15 cellular contexts compared by ENCODE assay signal in genomic region chr16:85950519-85950918, GRCh38. TPM values are rescaled to one million over a fixed set of nuclear protein-coding genes. Genes with fewer than 3 reads are reported as not detected.
DNase-seq lines count a peak whose midpoint lies in the region; ATAC-seq and TF ChIP-seq lines count a peak whose summit lies in the region.
"Had no signal": no experiment of that assay in that cellular context is flagged by ENCODE, and none has a peak within 500 bp of the region (broad histone marks: within the 10 kb centered on the region; RNA-seq: fewer than 3 reads in every experiment).

No MANE protein-coding gene starts in this region.

- no peaks in the 10 kb centered on the region for H3K36me3 ChIP-seq in OCI-LY3 (replicated peaks; ENCODE audit: low read depth, low read length)
- no peaks in the 10 kb centered on the region for H3K36me3 ChIP-seq in naive thymus-derived CD4-positive, alpha-beta T cell (ENCODE audit: control insufficient read depth in 2 of 3, insufficient read depth in 3 of 3, low read length in 3 of 3)

- POLR2A ChIA-PET in naive thymus-derived CD4-positive, alpha-beta T cell (lab: Charles Lee) = no interaction called here

- no peak for TF ChIP-seq CTCF in OCI-LY3 (IDR thresholded peaks at IDR 0.05; ENCODE audit: low read depth, low read length)

- H3K79me2 ChIP-seq in OCI-LY3 (ENCODE audit: low read length) = no peaks in the 10 kb centered on the region

- peak overlapping the region; percentile 88; the same call in 1 of the 2 replicates for H3K9ac ChIP-seq in OCI-LY3 (ENCODE audit: low read length)

- no peak for DNase-seq in activated naive CD8-positive, alpha-beta T cell treated with anti-CD3 and anti-CD28 coated beads for 36 hours
- DNase-seq in activated naive CD8-positive, alpha-beta T cell treated with anti-CD3 and anti-CD28 coated beads, Interleukin-2, amount 50 U/mL, for 24 hours = no peak
- DNase-seq in naive B cell = no peak
- no peak for DNase-seq in naive thymus-derived CD4-positive, alpha-beta T cell
- DNase-seq: 8988T; AML-193; CD4-positive, alpha-beta memory T cell; DMS79; EL; HCEC 1CT; IMR-90 had no signal

- intact Hi-C loops in naive thymus-derived CD4-positive, alpha-beta T cell (cut with micrococcal nuclease) = no loop called here

- ATAC-seq in activated naive CD8-positive, alpha-beta T cell treated with anti-CD3 and anti-CD28 coated beads, Interleukin-2, amount 50 U/mL, for 24 hours = no peak
- ATAC-seq in naive B cell (ENCODE audit: low read depth in 2 of 2) (no peak), GM21423 (IDR thresholded peaks at IDR 0.05; ENCODE audit: unreplicated experiment) (no peak), HG03460 (IDR thresholded peaks at IDR 0.05; ENCODE audit: unreplicated experiment) (no peak)
- ATAC-seq in naive thymus-derived CD4-positive, alpha-beta T cell = no peak

- no peaks in the 10 kb centered on the region for H3K27me3 ChIP-seq in OCI-LY3 (ENCODE audit: low read depth, low read length)
- H3K27me3 ChIP-seq in naive thymus-derived CD4-positive, alpha-beta T cell (ENCODE audit: control insufficient read depth in 2 of 2, insufficient read depth in 2 of 2, low read length in 2 of 2) = no peaks in the 10 kb centered on the region

- H3K4me1 ChIP-seq in OCI-LY3 (ENCODE audit: low read length) = peaks cover 78% of the 10 kb centered on the region
- peaks cover 14% of the 10 kb centered on the region in 2 donors for H3K4me1 ChIP-seq in naive thymus-derived CD4-positive, alpha-beta T cell (ENCODE audit: control insufficient read depth in 2 of 2, insufficient read depth in 2 of 2, low read length in 2 of 2)

- H3K27me3 Mint-ChIP-seq in activated naive CD8-positive, alpha-beta T cell treated with anti-CD3 and anti-CD28 coated beads for 36 hours = no peaks in the 10 kb centered on the region
- H3K27me3 Mint-ChIP-seq in activated naive CD8-positive, alpha-beta T cell treated with anti-CD3 and anti-CD28 coated beads, Interleukin-2, amount 50 U/mL, for 24 hours = no peaks in the 10 kb centered on the region
- no peaks in the 10 kb centered on the region for H3K27me3 Mint-ChIP-seq in naive B cell
- peaks cover 0 to 20% (median 0%) of the 10 kb centered on the region in 5 donors for H3K27me3 Mint-ChIP-seq in naive thymus-derived CD4-positive, alpha-beta T cell

- H3K4me1 Mint-ChIP-seq in activated naive CD8-positive, alpha-beta T cell treated with anti-CD3 and anti-CD28 coated beads for 36 hours = peaks cover 56% of the 10 kb centered on the region
- peaks cover 72% of the 10 kb centered on the region for H3K4me1 Mint-ChIP-seq in activated naive CD8-positive, alpha-beta T cell treated with anti-CD3 and anti-CD28 coated beads, Interleukin-2, amount 50 U/mL, for 24 hours
- peaks cover 61 to 85% (median 78%) of the 10 kb centered on the region in 3 donors for H3K4me1 Mint-ChIP-seq in naive B cell
- peaks cover 15 to 30% (median 20%) of the 10 kb centered on the region in 7 donors for H3K4me1 Mint-ChIP-seq in naive thymus-derived CD4-positive, alpha-beta T cell

- H3K27ac ChIP-seq in OCI-LY3 (ENCODE audit: low read length) = peak overlapping the region; percentile 95
- no peak overlapping the region for H3K27ac ChIP-seq in naive thymus-derived CD4-positive, alpha-beta T cell (ENCODE audit: low read depth, low read length)
- H3K27ac ChIP-seq: C4-2B had no signal

- H3K4me2 ChIP-seq in OCI-LY3 (ENCODE audit: low read length) = peak overlapping the region; percentile 91

- H3K9me3 ChIP-seq in OCI-LY3 (ENCODE audit: insufficient read depth, low read length) = no peaks in the 10 kb centered on the region
- H3K9me3 ChIP-seq in naive thymus-derived CD4-positive, alpha-beta T cell (ENCODE audit: control insufficient read depth in 2 of 3, low read length in 3 of 3) = no peaks in the 10 kb centered on the region

- H3K4me3 ChIP-seq in OCI-LY3 (ENCODE audit: low read length) = peak overlapping the region; percentile 30; the same call in 1 of the 2 replicates
- H3K4me3 ChIP-seq in naive thymus-derived CD4-positive, alpha-beta T cell (ENCODE audit: low read length) = no peak overlapping the region

- H3K36me3 Mint-ChIP-seq in activated naive CD8-positive, alpha-beta T cell treated with anti-CD3 and anti-CD28 coated beads for 36 hours = peaks cover 7% of the 10 kb centered on the region
- peaks cover 10% of the 10 kb centered on the region for H3K36me3 Mint-ChIP-seq in activated naive CD8-positive, alpha-beta T cell treated with anti-CD3 and anti-CD28 coated beads, Interleukin-2, amount 50 U/mL, for 24 hours (ENCODE audit: low read depth)
- H3K36me3 Mint-ChIP-seq in naive B cell = no peaks in the 10 kb centered on the region
- H3K36me3 Mint-ChIP-seq in naive thymus-derived CD4-positive, alpha-beta T cell = no peaks in the 10 kb centered on the region
- H3K36me3 Mint-ChIP-seq: CD4-positive, alpha-beta memory T cell had no signal

- no peaks in the 10 kb centered on the region for H3K9me3 Mint-ChIP-seq in activated naive CD8-positive, alpha-beta T cell treated with anti-CD3 and anti-CD28 coated beads for 36 hours
- no peaks in the 10 kb centered on the region for H3K9me3 Mint-ChIP-seq in activated naive CD8-positive, alpha-beta T cell treated with anti-CD3 and anti-CD28 coated beads, Interleukin-2, amount 50 U/mL, for 24 hours
- H3K9me3 Mint-ChIP-seq in naive B cell = no peaks in the 10 kb centered on the region
- no peaks in the 10 kb centered on the region for H3K9me3 Mint-ChIP-seq in naive thymus-derived CD4-positive, alpha-beta T cell
- H3K9me3 Mint-ChIP-seq: CD4-positive, alpha-beta memory T cell had no signal

- CTCF ChIA-PET in naive thymus-derived CD4-positive, alpha-beta T cell (lab: Charles Lee) = interaction anchor here (1.6 kb wide), 1 partner anchor 131 kb away, joined by 4 read pairs; no protein-coding TSS in a partner anchor

- no peak overlapping the region for H3K4me3 Mint-ChIP-seq in activated naive CD8-positive, alpha-beta T cell treated with anti-CD3 and anti-CD28 coated beads for 36 hours
- H3K4me3 Mint-ChIP-seq in activated naive CD8-positive, alpha-beta T cell treated with anti-CD3 and anti-CD28 coated beads, Interleukin-2, amount 50 U/mL, for 24 hours = no peak overlapping the region
- H3K4me3 Mint-ChIP-seq in naive B cell = peak overlapping the region in 3 of 8 donors; percentile 40 to 73 (median 51)
- H3K4me3 Mint-ChIP-seq in naive thymus-derived CD4-positive, alpha-beta T cell = no peak overlapping the region
- H3K4me3 Mint-ChIP-seq: CD4-positive, alpha-beta memory T cell had no signal

- H2AFZ ChIP-seq in OCI-LY3 (ENCODE audit: low read depth, low read length) = no peak overlapping the region

- peak overlapping the region; percentile 49 for H3K27ac Mint-ChIP-seq in activated naive CD8-positive, alpha-beta T cell treated with anti-CD3 and anti-CD28 coated beads for 36 hours
- H3K27ac Mint-ChIP-seq in activated naive CD8-positive, alpha-beta T cell treated with anti-CD3 and anti-CD28 coated beads, Interleukin-2, amount 50 U/mL, for 24 hours = no peak overlapping the region
- peak overlapping the region in 4 of 6 donors; percentile 27 to 94 (median 76) for H3K27ac Mint-ChIP-seq in naive B cell
- H3K27ac Mint-ChIP-seq in naive thymus-derived CD4-positive, alpha-beta T cell = peak overlapping the region in 1 of 9 donors; percentile 34

- no peaks in the 10 kb centered on the region for H4K20me1 ChIP-seq in OCI-LY3 (ENCODE audit: insufficient read depth, low read length)

RNA-seq across cellular contexts. Expression of gene IRF8, which starts 51.6 kb away (rescaled TPM):
- 100 to 1,000 TPM; 230 to 234 TPM for total RNA-seq in activated naive CD8-positive, alpha-beta T cell treated with anti-CD3 and anti-CD28 coated beads for 36 hours
- 100 to 1,000 TPM; 646 to 909 (median 752) TPM for polyA plus RNA-seq in naive B cell (ENCODE audit: low read depth in 6 of 6)
- total RNA-seq in naive thymus-derived CD4-positive, alpha-beta T cell = 100 to 1,000 TPM in 1 of 5 experiments, 10 to 100 TPM in 2, 1 to 10 TPM in 2; 3.5 to 105 (median 19.9) TPM
- 1 to 10 TPM; 4.5 to 6.4 TPM for polyA plus RNA-seq in naive thymus-derived CD4-positive, alpha-beta T cell
- total RNA-seq: IMR-90 had no signal
- polyA plus RNA-seq: IMR-90 had no signal
